In genomic region chr16:48201515-48202201, GRCh38 we compare ENCODE assay signal across 1 cellular context.
TF ChIP-seq lines count a peak whose summit lies in the region.

No MANE protein-coding gene starts in this region.

TF ChIP-seq in H1, 55 proteins besides CTCF, POLR2A, EP300 and RAD21:
- no peak for TF ChIP-seq POLR2AphosphoS5 (IDR thresholded peaks at IDR 0.05; ENCODE audit: low read depth, low read length)
- TF ChIP-seq ZNF274 (IDR thresholded peaks at IDR 0.05; ENCODE audit: borderline replicate concordance, extremely low read depth, low read length) = no peak
- TF ChIP-seq TEAD4 (IDR thresholded peaks at IDR 0.05; ENCODE audit: low read depth, low read length) = no peak
- no peak for TF ChIP-seq NANOG (IDR thresholded peaks at IDR 0.05; ENCODE audit: insufficient read depth, low read depth, low read length, poor library complexity, severe bottlenecking)
- TF ChIP-seq CHD1 (IDR thresholded peaks at IDR 0.05; ENCODE audit: low read depth, low read length) = no peak
- no peak for TF ChIP-seq RXRA (IDR thresholded peaks at IDR 0.05; ENCODE audit: insufficient read depth, low read depth, low read length)
- TF ChIP-seq CREB1 (IDR thresholded peaks at IDR 0.05) = no peak
- no peak for TF ChIP-seq CTBP2 (IDR thresholded peaks at IDR 0.05; ENCODE audit: borderline replicate concordance, insufficient read depth, insufficient read length, low read length)
- TF ChIP-seq GTF2F1 (IDR thresholded peaks at IDR 0.05; ENCODE audit: borderline replicate concordance, low read depth, low read length) = no peak
- no peak for TF ChIP-seq RNF2 (IDR thresholded peaks at IDR 0.05; ENCODE audit: borderline replicate concordance, low read depth, low read length, missing control alignments, poor library complexity, severe bottlenecking)
- no peak for TF ChIP-seq CBX5 (IDR thresholded peaks at IDR 0.05; ENCODE audit: low read depth, low read length)
